Comparison of ENCODE assay signal across 1 cellular context in the genomic region with DNA sequence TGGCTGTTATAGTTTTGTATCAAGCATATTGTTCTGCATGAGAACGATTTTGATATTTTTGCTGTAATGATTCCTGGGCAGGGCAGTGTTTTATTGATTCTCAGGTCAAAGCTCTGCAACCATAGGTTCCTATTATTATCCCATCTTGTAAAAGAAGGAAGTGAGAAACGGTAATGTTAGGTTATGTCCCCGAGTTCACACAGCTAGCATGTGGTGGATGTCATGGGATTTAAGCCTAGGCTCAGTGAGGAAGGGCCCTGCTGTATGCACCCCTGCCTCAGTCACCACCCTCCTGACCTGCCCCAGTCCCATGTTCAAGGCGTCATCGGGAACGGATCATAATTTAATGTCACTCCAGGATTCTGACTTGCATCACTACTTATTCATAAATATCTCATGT.
TF ChIP-seq lines count a peak whose summit lies in the region.

No MANE protein-coding gene starts in this region.

TF ChIP-seq in GM12878, 131 proteins besides CTCF, POLR2A, EP300 and RAD21 (continued from another document):
- TF ChIP-seq RCOR1 (conservative IDR thresholded peaks at IDR 0.05; ENCODE audit: low read depth, low read length): no peak
- peak; percentile 43 for TF ChIP-seq MEF2B (IDR thresholded peaks at IDR 0.05; ENCODE audit: partially characterized antibody, poor library complexity, severe bottlenecking)
- TF ChIP-seq, protein P1, sequence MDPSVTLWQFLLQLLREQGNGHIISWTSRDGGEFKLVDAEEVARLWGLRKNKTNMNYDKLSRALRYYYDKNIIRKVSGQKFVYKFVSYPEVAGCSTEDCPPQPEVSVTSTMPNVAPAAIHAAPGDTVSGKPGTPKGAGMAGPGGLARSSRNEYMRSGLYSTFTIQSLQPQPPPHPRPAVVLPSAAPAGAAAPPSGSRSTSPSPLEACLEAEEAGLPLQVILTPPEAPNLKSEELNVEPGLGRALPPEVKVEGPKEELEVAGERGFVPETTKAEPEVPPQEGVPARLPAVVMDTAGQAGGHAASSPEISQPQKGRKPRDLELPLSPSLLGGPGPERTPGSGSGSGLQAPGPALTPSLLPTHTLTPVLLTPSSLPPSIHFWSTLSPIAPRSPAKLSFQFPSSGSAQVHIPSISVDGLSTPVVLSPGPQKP (IDR thresholded peaks at IDR 0.05; ENCODE audit: low read depth, low read length): no peak
- no peak for TF ChIP-seq SUPT20H (IDR thresholded peaks at IDR 0.05; ENCODE audit: borderline replicate concordance, control insufficient read depth, low read depth, low read length)
- TF ChIP-seq GABPA (IDR thresholded peaks at IDR 0.05; ENCODE audit: low read depth): no peak
- no peak for TF ChIP-seq ZNF207 (IDR thresholded peaks at IDR 0.05; ENCODE audit: borderline replicate concordance)
- no peak for TF ChIP-seq IRF3 (IDR thresholded peaks at IDR 0.05)
- no peak for TF ChIP-seq E4F1 (IDR thresholded peaks at IDR 0.05; ENCODE audit: borderline replicate concordance, partially characterized antibody)
- no peak for TF ChIP-seq BRCA1 (IDR thresholded peaks at IDR 0.05; ENCODE audit: low read depth, low read length)
- TF ChIP-seq, protein P2, sequence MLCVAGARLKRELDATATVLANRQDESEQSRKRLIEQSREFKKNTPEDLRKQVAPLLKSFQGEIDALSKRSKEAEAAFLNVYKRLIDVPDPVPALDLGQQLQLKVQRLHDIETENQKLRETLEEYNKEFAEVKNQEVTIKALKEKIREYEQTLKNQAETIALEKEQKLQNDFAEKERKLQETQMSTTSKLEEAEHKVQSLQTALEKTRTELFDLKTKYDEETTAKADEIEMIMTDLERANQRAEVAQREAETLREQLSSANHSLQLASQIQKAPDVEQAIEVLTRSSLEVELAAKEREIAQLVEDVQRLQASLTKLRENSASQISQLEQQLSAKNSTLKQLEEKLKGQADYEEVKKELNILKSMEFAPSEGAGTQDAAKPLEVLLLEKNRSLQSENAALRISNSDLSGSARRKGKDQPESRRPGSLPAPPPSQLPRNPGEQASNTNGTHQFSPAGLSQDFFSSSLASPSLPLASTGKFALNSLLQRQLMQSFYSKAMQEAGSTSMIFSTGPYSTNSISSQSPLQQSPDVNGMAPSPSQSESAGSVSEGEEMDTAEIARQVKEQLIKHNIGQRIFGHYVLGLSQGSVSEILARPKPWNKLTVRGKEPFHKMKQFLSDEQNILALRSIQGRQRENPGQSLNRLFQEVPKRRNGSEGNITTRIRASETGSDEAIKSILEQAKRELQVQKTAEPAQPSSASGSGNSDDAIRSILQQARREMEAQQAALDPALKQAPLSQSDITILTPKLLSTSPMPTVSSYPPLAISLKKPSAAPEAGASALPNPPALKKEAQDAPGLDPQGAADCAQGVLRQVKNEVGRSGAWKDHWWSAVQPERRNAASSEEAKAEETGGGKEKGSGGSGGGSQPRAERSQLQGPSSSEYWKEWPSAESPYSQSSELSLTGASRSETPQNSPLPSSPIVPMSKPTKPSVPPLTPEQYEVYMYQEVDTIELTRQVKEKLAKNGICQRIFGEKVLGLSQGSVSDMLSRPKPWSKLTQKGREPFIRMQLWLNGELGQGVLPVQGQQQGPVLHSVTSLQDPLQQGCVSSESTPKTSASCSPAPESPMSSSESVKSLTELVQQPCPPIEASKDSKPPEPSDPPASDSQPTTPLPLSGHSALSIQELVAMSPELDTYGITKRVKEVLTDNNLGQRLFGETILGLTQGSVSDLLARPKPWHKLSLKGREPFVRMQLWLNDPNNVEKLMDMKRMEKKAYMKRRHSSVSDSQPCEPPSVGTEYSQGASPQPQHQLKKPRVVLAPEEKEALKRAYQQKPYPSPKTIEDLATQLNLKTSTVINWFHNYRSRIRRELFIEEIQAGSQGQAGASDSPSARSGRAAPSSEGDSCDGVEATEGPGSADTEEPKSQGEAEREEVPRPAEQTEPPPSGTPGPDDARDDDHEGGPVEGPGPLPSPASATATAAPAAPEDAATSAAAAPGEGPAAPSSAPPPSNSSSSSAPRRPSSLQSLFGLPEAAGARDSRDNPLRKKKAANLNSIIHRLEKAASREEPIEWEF (IDR thresholded peaks at IDR 0.05; ENCODE audit: insufficient replicate concordance, low read depth, low read length): peak; percentile 58
- no peak for TF ChIP-seq SKIL (IDR thresholded peaks at IDR 0.05; ENCODE audit: low read depth, poor library complexity, severe bottlenecking)
- no peak for TF ChIP-seq NFIC (IDR thresholded peaks at IDR 0.05; ENCODE audit: low read depth, low read length)
- TF ChIP-seq KDM1A (IDR thresholded peaks at IDR 0.05; ENCODE audit: borderline replicate concordance): no peak
- peak; percentile 23 to 30; a peak in 2 of 4 replicates for TF ChIP-seq IKZF2 (IDR thresholded peaks at IDR 0.05)
- TF ChIP-seq, protein P3, sequence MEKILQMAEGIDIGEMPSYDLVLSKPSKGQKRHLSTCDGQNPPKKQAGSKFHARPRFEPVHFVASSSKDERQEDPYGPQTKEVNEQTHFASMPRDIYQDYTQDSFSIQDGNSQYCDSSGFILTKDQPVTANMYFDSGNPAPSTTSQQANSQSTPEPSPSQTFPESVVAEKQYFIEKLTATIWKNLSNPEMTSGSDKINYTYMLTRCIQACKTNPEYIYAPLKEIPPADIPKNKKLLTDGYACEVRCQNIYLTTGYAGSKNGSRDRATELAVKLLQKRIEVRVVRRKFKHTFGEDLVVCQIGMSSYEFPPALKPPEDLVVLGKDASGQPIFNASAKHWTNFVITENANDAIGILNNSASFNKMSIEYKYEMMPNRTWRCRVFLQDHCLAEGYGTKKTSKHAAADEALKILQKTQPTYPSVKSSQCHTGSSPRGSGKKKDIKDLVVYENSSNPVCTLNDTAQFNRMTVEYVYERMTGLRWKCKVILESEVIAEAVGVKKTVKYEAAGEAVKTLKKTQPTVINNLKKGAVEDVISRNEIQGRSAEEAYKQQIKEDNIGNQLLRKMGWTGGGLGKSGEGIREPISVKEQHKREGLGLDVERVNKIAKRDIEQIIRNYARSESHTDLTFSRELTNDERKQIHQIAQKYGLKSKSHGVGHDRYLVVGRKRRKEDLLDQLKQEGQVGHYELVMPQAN (conservative IDR thresholded peaks at IDR 0.05): no peak
- no peak for TF ChIP-seq JUNB (IDR thresholded peaks at IDR 0.05)
- TF ChIP-seq MTA3 (IDR thresholded peaks at IDR 0.05; ENCODE audit: borderline replicate concordance, low read length): no peak
- TF ChIP-seq MYC (IDR thresholded peaks at IDR 0.05; ENCODE audit: insufficient read depth, insufficient read length, insufficient replicate concordance, low read length, severe bottlenecking): no peak
- TF ChIP-seq, protein P4, sequence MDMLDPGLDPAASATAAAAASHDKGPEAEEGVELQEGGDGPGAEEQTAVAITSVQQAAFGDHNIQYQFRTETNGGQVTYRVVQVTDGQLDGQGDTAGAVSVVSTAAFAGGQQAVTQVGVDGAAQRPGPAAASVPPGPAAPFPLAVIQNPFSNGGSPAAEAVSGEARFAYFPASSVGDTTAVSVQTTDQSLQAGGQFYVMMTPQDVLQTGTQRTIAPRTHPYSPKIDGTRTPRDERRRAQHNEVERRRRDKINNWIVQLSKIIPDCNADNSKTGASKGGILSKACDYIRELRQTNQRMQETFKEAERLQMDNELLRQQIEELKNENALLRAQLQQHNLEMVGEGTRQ (IDR thresholded peaks at IDR 0.05; ENCODE audit: borderline replicate concordance, low read depth, low read length): no peak
- no peak for TF ChIP-seq EGR1 (IDR thresholded peaks at IDR 0.05; ENCODE audit: borderline replicate concordance in 1 of 2, low read depth in 2 of 2, low read length in 2 of 2)
- peak; percentile 28; the same call in 1 of the 2 replicates for TF ChIP-seq MXI1 (IDR thresholded peaks at IDR 0.05; ENCODE audit: low read depth, low read length)
- no peak for TF ChIP-seq SIX5 (IDR thresholded peaks at IDR 0.05; ENCODE audit: low read depth, low read length, severe bottlenecking)
- peak; percentile 37; the same call in 1 of the 2 replicates for TF ChIP-seq GATAD2B (conservative IDR thresholded peaks at IDR 0.05; ENCODE audit: low read depth)
- no peak for TF ChIP-seq RB1 (IDR thresholded peaks at IDR 0.05; ENCODE audit: borderline replicate concordance)
- TF ChIP-seq IRF4 (IDR thresholded peaks at IDR 0.05; ENCODE audit: low read depth, low read length): 0 out of 2 replicates have a peak, but pooled peaks have one; percentile 43
